Comparison of ENCODE assay signal across 12 cellular contexts in the genomic region with DNA sequence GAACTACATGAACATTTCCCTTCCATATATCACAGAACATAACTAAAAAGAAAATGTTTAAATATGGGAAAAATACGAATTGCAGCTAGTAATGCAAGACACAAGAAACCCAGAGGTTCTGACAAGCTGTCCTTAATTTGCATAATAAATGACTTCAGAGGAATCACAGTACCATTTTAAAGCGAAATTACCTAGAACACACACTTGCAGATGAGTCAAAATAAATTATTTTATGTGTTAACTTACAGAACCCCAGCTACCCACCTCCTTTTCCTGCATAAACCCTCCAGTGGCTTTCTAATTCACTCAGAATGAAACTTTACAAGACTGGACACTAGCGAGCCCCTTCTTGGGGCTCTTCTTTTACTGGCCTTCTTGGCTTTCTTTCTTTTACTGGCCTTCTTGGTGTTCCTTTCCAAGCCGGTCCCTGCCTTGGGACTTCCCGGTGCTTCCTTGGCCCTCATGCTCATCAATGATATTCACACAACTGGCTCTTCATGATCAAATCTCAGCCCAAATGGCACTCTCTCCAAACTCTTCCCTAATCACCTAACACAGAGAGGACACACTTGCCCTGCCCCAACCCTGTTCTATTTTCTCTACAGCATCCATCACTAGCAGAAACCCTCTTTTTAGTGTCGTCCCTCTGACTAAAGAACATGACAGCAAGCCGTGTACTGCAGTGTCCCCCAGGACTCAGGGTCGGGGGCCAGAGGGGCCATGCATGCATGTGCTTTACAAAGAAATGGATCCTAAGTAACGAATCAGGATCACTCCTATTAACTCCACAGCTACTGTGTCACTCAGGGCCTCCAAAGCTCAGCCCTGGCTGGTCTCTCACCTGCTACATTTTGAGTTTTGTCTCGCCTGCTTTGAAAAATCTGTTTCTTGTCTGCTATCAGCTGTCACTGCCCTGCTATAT. TPM values are rescaled to one million over a fixed set of nuclear protein-coding genes. Genes with fewer than 3 reads are reported as not detected.
A peak's percentile ranks its signal among the peaks of the same experiment; 100 is the strongest.
DNase-seq lines count a peak whose midpoint lies in the region; ATAC-seq and TF ChIP-seq lines count a peak whose summit lies in the region.
"Had no signal": no experiment of that assay in that cellular context is flagged by ENCODE, and none has a peak within 500 bp of the region (broad histone marks: within the 10 kb centered on the region; RNA-seq: fewer than 3 reads in every experiment).

No MANE protein-coding gene starts in this region.

- H3K36me3 Mint-ChIP-seq in activated T-cell treated with anti-CD3 and anti-CD28 coated beads, Interleukin-2, amount 50 U/mL, for 72 hours (ENCODE audit: insufficient read depth in 2 of 2) = peaks cover 2 to 7% of the 10 kb centered on the region in 2 donors
- peaks cover 75% of the 10 kb centered on the region for H3K36me3 Mint-ChIP-seq in activated CD8-positive, alpha-beta T cell treated with anti-CD3 and anti-CD28 coated beads for 36 hours (ENCODE audit: low read depth)
- H3K36me3 Mint-ChIP-seq in immature natural killer cell = peaks cover 0 to 3% (median 0%) of the 10 kb centered on the region in 3 donors

- intact Hi-C loops in activated CD8-positive, alpha-beta T cell treated with anti-CD3 and anti-CD28 coated beads for 36 hours (cut with micrococcal nuclease) = no loop called here
- intact Hi-C loops in left lung (cut with DNase I) = loop anchor here in 1 of 2 donors (10.0 kb wide), 1 partner anchor 52 kb away; no protein-coding TSS in a partner anchor

- peak overlapping the region; percentile 66 to 67 for H3K4me3 Mint-ChIP-seq in activated T-cell treated with anti-CD3 and anti-CD28 coated beads, Interleukin-2, amount 50 U/mL, for 72 hours
- H3K4me3 Mint-ChIP-seq in activated CD8-positive, alpha-beta T cell treated with anti-CD3 and anti-CD28 coated beads for 36 hours = peak overlapping the region; percentile 37
- peak overlapping the region in 1 of 5 donors; percentile 37 for H3K4me3 Mint-ChIP-seq in immature natural killer cell

- peaks cover 87% of the 10 kb centered on the region for H3K4me1 Mint-ChIP-seq in activated T-cell treated with anti-CD3 and anti-CD28 coated beads, Interleukin-2, amount 50 U/mL, for 72 hours (ENCODE audit: low read depth)
- peaks cover 78% of the 10 kb centered on the region for H3K4me1 Mint-ChIP-seq in activated CD8-positive, alpha-beta T cell treated with anti-CD3 and anti-CD28 coated beads for 36 hours (ENCODE audit: low read depth)
- H3K4me1 Mint-ChIP-seq in immature natural killer cell = peaks cover 79 to 87% of the 10 kb centered on the region in 2 donors

- TF ChIP-seq CTCF in activated CD8-positive, alpha-beta T cell treated with anti-CD3 and anti-CD28 coated beads for 36 hours (IDR thresholded peaks at IDR 0.05) = no peak
- TF ChIP-seq CTCF in suprapubic skin (IDR thresholded peaks at IDR 0.05) (no peak), left lung (IDR thresholded peaks at IDR 0.05) (no peak)

- DNase-seq in activated T-cell treated with anti-CD3 and anti-CD28 coated beads, Interleukin-2, amount 50 U/mL, for 72 hours = no peak
- DNase-seq in activated T-cell treated with anti-CD3 and anti-CD28 coated beads, Interleukin-2, amount 50 U/mL, for 48 hours = no peak
- no peak for DNase-seq in activated CD8-positive, alpha-beta T cell treated with anti-CD3 and anti-CD28 coated beads for 36 hours
- no peak for DNase-seq in immature natural killer cell
- no peak for DNase-seq in suprapubic skin (ENCODE audit: low spot score in 2 of 2)
- DNase-seq in left lung = no peak
- DNase-seq: activated gamma-delta T cell; effector CD4-positive, alpha-beta T cell; HCEC 1CT; stimulated activated CD4-positive, alpha-beta T cell treated with anti-CD3 and anti-CD28 coated beads, Interleukin-2, amount 100 ng/mL, for 24 hours had no signal

- H3K4me3 ChIP-seq in suprapubic skin (no peak overlapping the region), left lung (no peak overlapping the region)

- H3K9me3 ChIP-seq in suprapubic skin (no peaks in the 10 kb centered on the region), left lung (no peaks in the 10 kb centered on the region)

- H3K27me3 Mint-ChIP-seq in activated T-cell treated with anti-CD3 and anti-CD28 coated beads, Interleukin-2, amount 50 U/mL, for 72 hours (ENCODE audit: low read depth) = no peaks in the 10 kb centered on the region
- H3K27me3 Mint-ChIP-seq in activated CD8-positive, alpha-beta T cell treated with anti-CD3 and anti-CD28 coated beads for 36 hours = no peaks in the 10 kb centered on the region
- peaks cover 2 to 13% (median 11%) of the 10 kb centered on the region in 3 donors for H3K27me3 Mint-ChIP-seq in immature natural killer cell (ENCODE audit: low read depth in 3 of 3)

- ATAC-seq in activated T-cell treated with anti-CD3 and anti-CD28 coated beads, Interleukin-2, amount 50 U/mL, for 72 hours (replicated peaks in 1 of 2) = peak; percentile 14 to 25
- ATAC-seq in activated CD8-positive, alpha-beta T cell treated with anti-CD3 and anti-CD28 coated beads for 36 hours = peak; percentile 27
- ATAC-seq in left lung (no peak), HG02623 (IDR thresholded peaks at IDR 0.05; ENCODE audit: unreplicated experiment) (no peak), GM21360 (IDR thresholded peaks at IDR 0.05; ENCODE audit: unreplicated experiment) (no peak)

- H3K27ac ChIP-seq in suprapubic skin (peak overlapping the region; percentile 55), left lung (peak overlapping the region in 1 of 2 donors; percentile 60)

- H3K27ac Mint-ChIP-seq in activated T-cell treated with anti-CD3 and anti-CD28 coated beads, Interleukin-2, amount 50 U/mL, for 72 hours = peak overlapping the region; percentile 89
- H3K27ac Mint-ChIP-seq in activated CD8-positive, alpha-beta T cell treated with anti-CD3 and anti-CD28 coated beads for 36 hours = peak overlapping the region; percentile 85
- peak overlapping the region; percentile 8 to 80 (median 41) for H3K27ac Mint-ChIP-seq in immature natural killer cell

- POLR2A ChIA-PET in activated CD8-positive, alpha-beta T cell treated with anti-CD3 and anti-CD28 coated beads for 36 hours (lab: Charles Lee) = interaction anchor here (0.9 to 2.2 kb wide), 5 partner anchors 11 to 120 kb away, joined by 3 to 8 read pairs (median 5); no protein-coding TSS in a partner anchor

- no peak for TF ChIP-seq POLR2A in suprapubic skin (IDR thresholded peaks at IDR 0.05)

- TF ChIP-seq EP300 in suprapubic skin (IDR thresholded peaks at IDR 0.05) = no peak

- H3K4me1 ChIP-seq in suprapubic skin (peaks cover 82% of the 10 kb centered on the region), left lung (peaks cover 53 to 87% of the 10 kb centered on the region in 2 donors)

- H3K27me3 ChIP-seq in suprapubic skin (no peaks in the 10 kb centered on the region), left lung (no peaks in the 10 kb centered on the region)

- no peaks in the 10 kb centered on the region for H3K9me3 Mint-ChIP-seq in activated T-cell treated with anti-CD3 and anti-CD28 coated beads, Interleukin-2, amount 50 U/mL, for 72 hours
- no peaks in the 10 kb centered on the region for H3K9me3 Mint-ChIP-seq in activated CD8-positive, alpha-beta T cell treated with anti-CD3 and anti-CD28 coated beads for 36 hours
- H3K9me3 Mint-ChIP-seq in immature natural killer cell = no peaks in the 10 kb centered on the region

- CTCF ChIA-PET in activated CD8-positive, alpha-beta T cell treated with anti-CD3 and anti-CD28 coated beads for 36 hours (lab: Charles Lee) = interaction anchor here (0.8 to 2.6 kb wide), 8 partner anchors 9 to 231 kb away, joined by 3 to 11 read pairs (median 4); no protein-coding TSS in a partner anchor

- 69% methylated on average over 10 of the region's 10 CpGs for WGBS in suprapubic skin

- H3K36me3 ChIP-seq in suprapubic skin = no peaks in the 10 kb centered on the region
- no peaks in the 10 kb centered on the region for H3K36me3 ChIP-seq in left lung

RNA-seq across cellular contexts. Expression of gene CHSY1, which starts 4.8 kb away (rescaled TPM):
- 10 to 100 TPM; 26.4 to 31.1 TPM for total RNA-seq in activated T-cell treated with anti-CD3 and anti-CD28 coated beads, Interleukin-2, amount 50 U/mL, for 72 hours
- total RNA-seq in activated CD8-positive, alpha-beta T cell treated with anti-CD3 and anti-CD28 coated beads for 36 hours = 10 to 100 TPM; 57.9 to 58.3 TPM
- polyA plus RNA-seq in immature natural killer cell = 1 to 10 TPM; 2.8 to 4.0 (median 2.8) TPM
- 10 to 100 TPM; 29.7 to 39.6 (median 30.5) TPM for total RNA-seq in suprapubic skin
- total RNA-seq in left lung = 10 to 100 TPM; 33.3 to 34.6 TPM

RNA-seq across cellular contexts. Expression of gene SELENOS, which starts 30.2 kb away (rescaled TPM):
- total RNA-seq in activated T-cell treated with anti-CD3 and anti-CD28 coated beads, Interleukin-2, amount 50 U/mL, for 72 hours = 10 to 100 TPM; 42.9 to 44.8 TPM
- 10 to 100 TPM; 18.8 to 21.6 TPM for total RNA-seq in activated CD8-positive, alpha-beta T cell treated with anti-CD3 and anti-CD28 coated beads for 36 hours
- 100 to 1,000 TPM in 1 of 3 donors, 10 to 100 TPM in 2; 88.7 to 122 (median 94.9) TPM for polyA plus RNA-seq in immature natural killer cell
- total RNA-seq in suprapubic skin (10 to 100 TPM; 39.8 to 88.3 (median 50.2) TPM), left lung (10 to 100 TPM; 62.8 to 78.7 TPM)

RNA-seq across cellular contexts. Expression of gene SNRPA1, which starts 48.0 kb away (rescaled TPM):
- 100 to 1,000 TPM; 132 to 141 TPM for total RNA-seq in activated T-cell treated with anti-CD3 and anti-CD28 coated beads, Interleukin-2, amount 50 U/mL, for 72 hours
- 100 to 1,000 TPM; 243 to 249 TPM for total RNA-seq in activated CD8-positive, alpha-beta T cell treated with anti-CD3 and anti-CD28 coated beads for 36 hours
- 10 to 100 TPM; 38.6 to 65.0 (median 53.4) TPM for polyA plus RNA-seq in immature natural killer cell
- total RNA-seq in suprapubic skin (100 to 1,000 TPM in 1 of 4 donors, 10 to 100 TPM in 3; 43.1 to 122 (median 48.2) TPM), left lung (10 to 100 TPM; 34.4 to 49.9 TPM)

Comparison
In these comparisons a context has a peak if more than half of its experiments do, and no peak if none do; other contexts are left out.
1. ATAC-seq: peak in activated T-cell treated with anti-CD3 and anti-CD28 coated beads, Interleukin-2, amount 50 U/mL, for 72 hours (2 of 2) and activated CD8-positive, alpha-beta T cell treated with anti-CD3 and anti-CD28 coated beads for 36 hours (single experiment); none in left lung (single experiment), HG02623 (single experiment) and GM21360 (single experiment).
2. Peak in every context shown above with its lines, with median percentiles within 50 percentile points of each other: H3K27ac Mint-ChIP-seq.